24 cellular contexts compared by ENCODE assay signal in the genomic region with DNA sequence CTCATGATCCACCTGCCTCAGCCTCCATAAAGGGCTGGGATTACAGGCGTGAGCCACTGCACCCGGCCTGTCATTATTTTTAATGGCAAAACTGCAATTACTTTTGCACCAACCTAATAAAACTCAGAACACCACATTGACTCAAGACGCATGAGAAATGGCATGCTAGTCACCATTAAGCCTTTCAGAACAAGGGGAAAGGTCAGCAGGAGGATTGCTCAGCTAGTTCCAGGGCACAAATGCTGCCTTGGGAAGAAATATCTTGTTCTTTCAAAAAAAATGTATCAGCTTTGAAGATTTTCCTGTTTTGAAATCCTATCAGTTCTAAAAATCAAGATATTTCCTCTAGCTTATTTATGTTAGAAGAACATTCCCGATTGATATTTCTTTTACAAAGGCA.
"Had no signal": no experiment of that assay in that cellular context is flagged by ENCODE, and none has a peak within 500 bp of the region (broad histone marks: within the 10 kb centered on the region; RNA-seq: fewer than 3 reads in every experiment).

No MANE protein-coding gene starts in this region.

- H3K36me3 ChIP-seq: cardiac muscle cell, esophagus squamous epithelium, upper lobe of left lung, WERI-Rb-1 had no signal

- H3K4me1 Mint-ChIP-seq: nephron; stimulated activated effector memory CD8-positive, alpha-beta T cell treated with anti-CD3 and anti-CD28 coated beads, Interleukin-12 subunit alpha, Interleukin-12 subunit beta, amount 100 ng/mL, for 72 hours had no signal

- H3K4me3 ChIP-seq: cardiac muscle cell, esophagus squamous epithelium, skin epidermis, testis, upper lobe of left lung had no signal

- H3K9me3 ChIP-seq: testis, upper lobe of left lung had no signal

- DNase-seq: activated CD4-positive, alpha-beta T cell treated with anti-CD3 and anti-CD28 coated beads for 1 hour; activated CD4-positive, alpha-beta T cell treated with anti-CD3 and anti-CD28 coated beads, Interleukin-2, amount 50 U/mL, for 4 hours; activated gamma-delta T cell; dermis blood vessel endothelial cell; effector memory CD4-positive, alpha-beta T cell; esophagus squamous epithelium; foreskin keratinocyte; glutamatergic neuron; hypothalamus; midbrain; nucleus accumbens; posterior cingulate gyrus; retina; stimulated activated CD4-positive, alpha-beta T cell treated with anti-CD3 and anti-CD28 coated beads, Interleukin-4, amount 100 ng/mL, for 1 hour; T-helper 2 cell; testis; upper lobe of left lung; WERI-Rb-1 had no signal

- H3K27ac Mint-ChIP-seq: activated naive CD4-positive, alpha-beta T cell treated with anti-CD3 and anti-CD28 coated beads, Interleukin-2, amount 50 U/mL, for 24 hours; stimulated activated effector memory CD8-positive, alpha-beta T cell treated with anti-CD3 and anti-CD28 coated beads, Interleukin-12 subunit alpha, Interleukin-12 subunit beta, amount 100 ng/mL, for 72 hours had no signal

- H3K4me1 ChIP-seq: esophagus squamous epithelium, foreskin keratinocyte, testis, upper lobe of left lung had no signal

- H3K27ac ChIP-seq: cardiac muscle cell, esophagus squamous epithelium, foreskin keratinocyte, skin epidermis, testis, upper lobe of left lung, WERI-Rb-1 had no signal

- H3K36me3 Mint-ChIP-seq: activated naive CD4-positive, alpha-beta T cell treated with anti-CD3 and anti-CD28 coated beads, Interleukin-2, amount 50 U/mL, for 24 hours; stimulated activated effector memory CD8-positive, alpha-beta T cell treated with anti-CD3 and anti-CD28 coated beads, Interleukin-12 subunit alpha, Interleukin-12 subunit beta, amount 100 ng/mL, for 72 hours had no signal

- ATAC-seq: foreskin keratinocyte; left lobe of liver; stimulated activated effector memory CD8-positive, alpha-beta T cell treated with anti-CD3 and anti-CD28 coated beads, Interleukin-12 subunit alpha, Interleukin-12 subunit beta, amount 100 ng/mL, for 72 hours had no signal

- H3K27me3 ChIP-seq: cardiac muscle cell, testis, upper lobe of left lung had no signal

- H3K4me3 Mint-ChIP-seq: activated naive CD4-positive, alpha-beta T cell treated with anti-CD3 and anti-CD28 coated beads, Interleukin-2, amount 50 U/mL, for 24 hours; stimulated activated effector memory CD8-positive, alpha-beta T cell treated with anti-CD3 and anti-CD28 coated beads, Interleukin-12 subunit alpha, Interleukin-12 subunit beta, amount 100 ng/mL, for 72 hours had no signal
